1 cellular context compared by ENCODE assay signal in genomic region chr12:15880721-15881120, GRCh38.
TF ChIP-seq lines count a peak whose summit lies in the region.

No MANE protein-coding gene starts in this region.

TF ChIP-seq in H1, 55 proteins besides CTCF, POLR2A, EP300 and RAD21:
- TF ChIP-seq GTF2F1 (IDR thresholded peaks at IDR 0.05; ENCODE audit: borderline replicate concordance, low read depth, low read length) = no peak
- TF ChIP-seq NANOG (IDR thresholded peaks at IDR 0.05; ENCODE audit: insufficient read depth, low read depth, low read length, poor library complexity, severe bottlenecking) = no peak
- TF ChIP-seq NRF1 (IDR thresholded peaks at IDR 0.05; ENCODE audit: low read depth, low read length) = no peak
- no peak for TF ChIP-seq SUZ12 (IDR thresholded peaks at IDR 0.05; ENCODE audit: low read length)
- TF ChIP-seq BCL11A (IDR thresholded peaks at IDR 0.05; ENCODE audit: low read depth in 2 of 2, low read length in 2 of 2) = no peak
- no peak for TF ChIP-seq JUN (IDR thresholded peaks at IDR 0.05; ENCODE audit: low read depth, low read length)
- TF ChIP-seq SIN3A (conservative IDR thresholded peaks at IDR 0.05 in 1 of 2, IDR thresholded peaks at IDR 0.05 in 1 of 2; ENCODE audit: low read depth in 1 of 2, low read length in 2 of 2) = no peak
- no peak for TF ChIP-seq CBX8 (IDR thresholded peaks at IDR 0.05; ENCODE audit: borderline replicate concordance, low read depth, low read length)
- TF ChIP-seq SIX5 (IDR thresholded peaks at IDR 0.05; ENCODE audit: low read depth, low read length) = no peak
